ENCODE assay signal across 1 cellular context in the genomic region with DNA sequence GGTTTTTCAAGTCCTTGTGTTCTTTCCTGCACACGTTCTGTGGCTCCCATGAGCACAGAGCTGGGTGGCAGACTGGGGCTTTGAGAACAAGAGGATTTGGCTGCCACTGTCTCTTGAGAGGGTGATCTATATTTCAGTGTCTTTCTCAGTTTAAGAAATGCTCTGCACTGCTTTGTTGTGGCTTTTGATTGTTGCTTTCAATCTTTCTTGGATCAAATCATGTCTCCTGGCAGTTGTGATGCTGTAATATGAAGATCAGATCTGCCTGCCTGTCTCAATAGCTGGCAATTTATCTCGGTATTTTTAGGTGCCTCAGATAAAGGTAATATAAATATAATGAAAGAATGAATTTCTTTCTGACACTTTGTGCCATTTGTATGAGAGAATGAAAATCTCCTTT.
TF ChIP-seq lines count a peak whose summit lies in the region.

No MANE protein-coding gene starts in this region.

TF ChIP-seq in GM23338, 12 proteins besides CTCF, POLR2A, EP300 and RAD21 (continued from another document):
- TF ChIP-seq, protein P1, sequence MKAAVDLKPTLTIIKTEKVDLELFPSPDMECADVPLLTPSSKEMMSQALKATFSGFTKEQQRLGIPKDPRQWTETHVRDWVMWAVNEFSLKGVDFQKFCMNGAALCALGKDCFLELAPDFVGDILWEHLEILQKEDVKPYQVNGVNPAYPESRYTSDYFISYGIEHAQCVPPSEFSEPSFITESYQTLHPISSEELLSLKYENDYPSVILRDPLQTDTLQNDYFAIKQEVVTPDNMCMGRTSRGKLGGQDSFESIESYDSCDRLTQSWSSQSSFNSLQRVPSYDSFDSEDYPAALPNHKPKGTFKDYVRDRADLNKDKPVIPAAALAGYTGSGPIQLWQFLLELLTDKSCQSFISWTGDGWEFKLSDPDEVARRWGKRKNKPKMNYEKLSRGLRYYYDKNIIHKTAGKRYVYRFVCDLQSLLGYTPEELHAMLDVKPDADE (IDR thresholded peaks at IDR 0.05) = no peak
- TF ChIP-seq ZNF114 (CRISPR knock-in tag; IDR thresholded peaks at IDR 0.05) = no peak
